21 cellular contexts compared by ENCODE assay signal in genomic region chr6:126805861-126806260, GRCh38.
"Had no signal": no experiment of that assay in that cellular context is flagged by ENCODE, and none has a peak within 500 bp of the region (broad histone marks: within the 10 kb centered on the region; RNA-seq: fewer than 3 reads in every experiment).

No MANE protein-coding gene starts in this region.

- H3K4me3 ChIP-seq: colonic mucosa, left ventricle myocardium inferior, lower lobe of right lung, skin epidermis, stomach, thoracic aorta, transverse colon had no signal

- H3K27ac Mint-ChIP-seq: endodermal cell, immature natural killer cell, memory B cell, natural killer cell had no signal

- H3K27me3 Mint-ChIP-seq: memory B cell had no signal

- ATAC-seq: foreskin keratinocyte, left cardiac atrium, lower lobe of right lung, natural killer cell had no signal

- DNase-seq: colonic mucosa; effector CD4-positive, alpha-beta T cell; endodermal cell; erythroblast; foreskin keratinocyte; immature natural killer cell; left cardiac atrium; left ventricle myocardium inferior; lower lobe of right lung; natural killer cell; posterior cingulate gyrus; stimulated activated CD4-positive, alpha-beta T cell treated with anti-CD3 and anti-CD28 coated beads, Interleukin-2, amount 100 ng/mL, for 24 hours; stimulated activated naive CD4-positive, alpha-beta T cell; stomach; substantia nigra; transverse colon had no signal

- H3K4me3 Mint-ChIP-seq: endodermal cell, immature natural killer cell, memory B cell, mesothelial cell of epicardium, natural killer cell, neural crest cell had no signal

- H3K9me3 Mint-ChIP-seq: endodermal cell, memory B cell, neural crest cell had no signal

- H3K4me1 Mint-ChIP-seq: immature natural killer cell, memory B cell, natural killer cell, neural crest cell had no signal

- H3K36me3 Mint-ChIP-seq: immature natural killer cell, memory B cell, mesothelial cell of epicardium, natural killer cell had no signal
